In the genomic region with DNA sequence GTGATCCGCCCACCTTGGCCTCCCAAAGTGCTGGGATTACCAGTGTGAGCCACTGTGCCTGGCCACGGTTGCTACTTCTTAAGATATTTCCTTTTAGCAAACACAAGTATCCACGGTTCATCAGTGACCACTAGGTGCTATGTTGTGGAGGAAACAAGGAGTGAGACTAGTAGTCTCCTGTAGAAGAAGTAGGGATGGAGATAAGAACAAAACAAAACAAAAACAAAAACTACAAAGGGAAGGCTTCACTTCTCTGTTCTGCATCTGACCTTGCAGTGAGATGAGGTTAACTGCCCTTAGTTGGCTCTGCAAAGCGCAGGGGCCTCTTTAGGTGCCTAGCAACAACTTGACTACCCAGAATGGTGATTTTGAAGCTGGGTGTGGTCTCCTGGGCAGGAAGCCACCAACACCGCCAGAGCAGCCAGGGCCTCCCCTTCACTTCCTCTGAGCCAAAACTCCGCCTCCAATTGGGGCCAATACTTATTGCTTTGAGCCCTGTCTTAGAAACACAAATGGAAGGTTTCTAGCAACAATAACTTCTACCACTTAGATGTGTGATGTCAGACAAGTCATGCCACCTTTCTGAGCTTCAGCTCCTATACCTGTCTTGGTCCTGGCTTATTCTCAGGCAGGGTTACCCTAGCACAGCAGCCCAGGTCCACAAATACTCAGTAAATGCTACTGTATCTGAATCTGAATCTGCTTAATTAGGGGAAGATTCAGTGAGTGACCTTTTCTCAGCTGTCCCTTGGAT, we compare ENCODE assay signal across 8 cellular contexts. TPM values are rescaled to one million over a fixed set of nuclear protein-coding genes. Genes with fewer than 3 reads are reported as not detected.
DNase-seq lines count a peak whose midpoint lies in the region; ATAC-seq and TF ChIP-seq lines count a peak whose summit lies in the region.

No MANE protein-coding gene starts in this region.

- H3F3A ChIP-seq in GM23338 (replicated peaks; ENCODE audit: low read depth), result 0 out of 2 replicates have a peak, but pooled peaks cover 5% of the 10 kb centered on the region
- H3F3A ChIP-seq in MM.1S (ENCODE audit: insufficient read depth, low read length), result peaks cover 13% of the 10 kb centered on the region

- intact Hi-C loops in right lobe of liver (cut with DNase I), result no loop called here

- H3K27ac Mint-ChIP-seq in GM23338, result no peak overlapping the region
- peak overlapping the region; percentile 98 for H3K27ac Mint-ChIP-seq in T-helper 2 cell treated with Interferon-gamma antibody and Interleukin-4, amounts not matched to agents 5 μg/mL and 100 μg/mL, for 36 hours

- no peak overlapping the region for H3K4me3 Mint-ChIP-seq in GM23338
- peak overlapping the region; percentile 81 for H3K4me3 Mint-ChIP-seq in T-helper 2 cell treated with Interferon-gamma antibody and Interleukin-4, amounts not matched to agents 5 μg/mL and 100 μg/mL, for 36 hours

- H3K4me3 ChIP-seq in GM23338 (no peak overlapping the region), MM.1S (ENCODE audit: low read length) (peak overlapping the region; percentile 41), right lobe of liver (no peak overlapping the region)

- H3K4me2 ChIP-seq in GM23338, result no peak overlapping the region
- peak overlapping the region; percentile 64 for H3K4me2 ChIP-seq in MM.1S (ENCODE audit: low read depth, low read length)

- H3K36me3 ChIP-seq in GM23338 (ENCODE audit: insufficient read depth), result no peaks in the 10 kb centered on the region
- H3K36me3 ChIP-seq in MM.1S (replicated peaks; ENCODE audit: insufficient read depth, low read length), result no peaks in the 10 kb centered on the region
- no peaks in the 10 kb centered on the region for H3K36me3 ChIP-seq in right lobe of liver

- H3K9me2 ChIP-seq in GM23338 (ENCODE audit: insufficient read depth), result peaks cover 3% of the 10 kb centered on the region; the same call in 1 of the 2 replicates
- H3K9me2 ChIP-seq in MM.1S (replicated peaks; ENCODE audit: insufficient read depth, low read length), result no peaks in the 10 kb centered on the region

- H3K27me3 Mint-ChIP-seq in GM23338 (ENCODE audit: insufficient read depth, low read depth, poor library complexity), result peaks cover 7% of the 10 kb centered on the region
- no peaks in the 10 kb centered on the region for H3K27me3 Mint-ChIP-seq in T-helper 2 cell treated with Interferon-gamma antibody and Interleukin-4, amounts not matched to agents 5 μg/mL and 100 μg/mL, for 36 hours (ENCODE audit: low read depth)

- DNase-seq in GM10266 (ENCODE audit: extremely low spot score) (peak; percentile 77), GM23338 (ENCODE audit: low spot score) (peak; percentile 74), MM.1S (peak; percentile 95), astrocyte of the hippocampus (ENCODE audit: low read depth, low spot score) (peak; percentile 72), right lobe of liver (peak in 2 of 3 donors; percentile 34 to 54), NCI-H524 (lab: John Stamatoyannopoulos, UW) (no peak)
- DNase-seq in T-helper 2 cell treated with Interferon-gamma antibody and Interleukin-4, amounts not matched to agents 5 μg/mL and 100 μg/mL, for 36 hours (ENCODE audit: low spot score), result peak; percentile 90
- peak; percentile 75 for DNase-seq in stimulated activated CD8-positive, alpha-beta memory T cell treated with anti-CD3 and anti-CD28 coated beads, Interleukin-4, amount 100 ng/mL, for 24 hours (ENCODE audit: low read depth)

- peak; percentile 71 for ATAC-seq in GM23338
- ATAC-seq in right lobe of liver, result peak; percentile 69 to 83 (median 81)

- H3K9me3 ChIP-seq in MM.1S (replicated peaks; ENCODE audit: insufficient read depth, low read length), result no peaks in the 10 kb centered on the region
- no peaks in the 10 kb centered on the region for H3K9me3 ChIP-seq in right lobe of liver

- peaks cover 27% of the 10 kb centered on the region for H3K4me1 Mint-ChIP-seq in GM23338
- H3K4me1 Mint-ChIP-seq in T-helper 2 cell treated with Interferon-gamma antibody and Interleukin-4, amounts not matched to agents 5 μg/mL and 100 μg/mL, for 36 hours (ENCODE audit: low read depth), result peaks cover 40% of the 10 kb centered on the region

- TF ChIP-seq POLR2A in right lobe of liver (IDR thresholded peaks at IDR 0.05), result no peak

- WGBS in right lobe of liver (ENCODE audit: insufficient coverage, low coverage, low lambda C conversion rate, missing lambda C conversion rate), result 44% methylated on average over 6 of the region's 6 CpGs

- H3K4me1 ChIP-seq in GM23338 (ENCODE audit: insufficient read depth), result peaks cover 26% of the 10 kb centered on the region
- H3K4me1 ChIP-seq in MM.1S (ENCODE audit: low read length), result peaks cover 14% of the 10 kb centered on the region
- no peaks in the 10 kb centered on the region for H3K4me1 ChIP-seq in right lobe of liver

- H2AFZ ChIP-seq in GM23338 (peak overlapping the region; percentile 15), MM.1S (ENCODE audit: low read length) (peak overlapping the region; percentile 75)

- peak overlapping the region; percentile 54 for H3K9ac ChIP-seq in MM.1S (ENCODE audit: low read length)

- H3K36me3 Mint-ChIP-seq in GM23338 (ENCODE audit: low read depth), result no peaks in the 10 kb centered on the region
- no peaks in the 10 kb centered on the region for H3K36me3 Mint-ChIP-seq in T-helper 2 cell treated with Interferon-gamma antibody and Interleukin-4, amounts not matched to agents 5 μg/mL and 100 μg/mL, for 36 hours (ENCODE audit: low read depth)

- H3K27ac ChIP-seq in GM23338 (ENCODE audit: low read depth) (no peak overlapping the region), MM.1S (ENCODE audit: low read length) (peak overlapping the region; percentile 87), right lobe of liver (no peak overlapping the region)

- no peaks in the 10 kb centered on the region for H4K20me1 ChIP-seq in GM23338 (replicated peaks; ENCODE audit: insufficient read depth)
- no peaks in the 10 kb centered on the region for H4K20me1 ChIP-seq in MM.1S (ENCODE audit: insufficient read depth, low read length)

- H3K27me3 ChIP-seq in GM23338 (ENCODE audit: insufficient read depth) (no peaks in the 10 kb centered on the region), MM.1S (replicated peaks; ENCODE audit: insufficient read depth, low read length) (no peaks in the 10 kb centered on the region), right lobe of liver (no peaks in the 10 kb centered on the region)

- H3K79me2 ChIP-seq in GM23338 (replicated peaks; ENCODE audit: insufficient read depth) (no peaks in the 10 kb centered on the region), MM.1S (ENCODE audit: low read length) (no peaks in the 10 kb centered on the region)

- TF ChIP-seq CTCF in GM10266 (IDR thresholded peaks at IDR 0.05; ENCODE audit: control insufficient read depth, insufficient read depth, low read depth, missing control alignments) (peak; percentile 19), GM23338 (conservative IDR thresholded peaks at IDR 0.05; ENCODE audit: low read depth in 2 of 2) (no peak), MM.1S (IDR thresholded peaks at IDR 0.05; ENCODE audit: low read length) (peak; percentile 33), right lobe of liver (IDR thresholded peaks at IDR 0.05) (no peak)

- no peaks in the 10 kb centered on the region for H3K9me3 Mint-ChIP-seq in GM23338
- no peaks in the 10 kb centered on the region for H3K9me3 Mint-ChIP-seq in T-helper 2 cell treated with Interferon-gamma antibody and Interleukin-4, amounts not matched to agents 5 μg/mL and 100 μg/mL, for 36 hours

TF ChIP-seq in GM23338, 12 proteins besides CTCF, POLR2A, EP300 and RAD21 (continues in another document):
- TF ChIP-seq ZNF331 (CRISPR knock-in tag; IDR thresholded peaks at IDR 0.05; ENCODE audit: low read depth), result no peak
- TF ChIP-seq EZH2phosphoT487 (IDR thresholded peaks at IDR 0.05; ENCODE audit: unreplicated experiment), result no peak
- TF ChIP-seq NANOG (IDR thresholded peaks at IDR 0.05; ENCODE audit: borderline replicate concordance), result no peak
- TF ChIP-seq CREB1 (CRISPR knock-in tag; IDR thresholded peaks at IDR 0.05; ENCODE audit: low read depth), result no peak

RNA-seq across cellular contexts. Expression of a gene that starts 12.7 kb away (rescaled TPM):
- total RNA-seq in GM23338 (2014; rRNA removed; shearing (Covaris generic)), result 168 and 184 TPM in 2 replicates
- polyA plus RNA-seq in GM23338 (2016; fragmentation: Nextera tagmentation; extraction: Ambion mirVana), result 118 and 119 TPM in 2 replicates
- total RNA-seq in right lobe of liver, result 100 to 1,000 TPM in 3 of 6 experiments, 10 to 100 TPM in 3; 74.4 to 128 (median 95.9) TPM

RNA-seq across cellular contexts. Expression of a gene that starts 38.3 kb away (rescaled TPM):
- not detected in 2 replicates for total RNA-seq in GM23338 (2014; rRNA removed; shearing (Covaris generic))
- polyA plus RNA-seq in GM23338 (2016; fragmentation: Nextera tagmentation; extraction: Ambion mirVana), result not detected in 2 replicates
- under 1 TPM in 1 of 6 experiments, not detected in 5; 0.22 TPM for total RNA-seq in right lobe of liver

Comparison
In these comparisons a context has a peak if more than half of its experiments do, and no peak if none do; other contexts are left out.
1. DNase-seq: peak in GM10266 (single experiment), GM23338 (single experiment), MM.1S (single experiment), T-helper 2 cell treated with Interferon-gamma antibody and Interleukin-4, amounts not matched to agents 5 μg/mL and 100 μg/mL, for 36 hours (single experiment), astrocyte of the hippocampus (single experiment), right lobe of liver (2 of 3) and stimulated activated CD8-positive, alpha-beta memory T cell treated with anti-CD3 and anti-CD28 coated beads, Interleukin-4, amount 100 ng/mL, for 24 hours (single experiment); none in NCI-H524 (0 of 2).
2. CTCF ChIP-seq: peak in GM10266 (single experiment) and MM.1S (single experiment); none in GM23338 (0 of 2) and right lobe of liver (0 of 4).